ENCODE assay signal across 12 cellular contexts in genomic region chr7:13879994-13880686, GRCh38.
A peak's percentile ranks its signal among the peaks of the same experiment; 100 is the strongest.
DNase-seq lines count a peak whose midpoint lies in the region; ATAC-seq, FAIRE-seq and TF ChIP-seq lines count a peak whose summit lies in the region.
"Had no signal": no experiment of that assay in that cellular context is flagged by ENCODE, and none has a peak within 500 bp of the region (broad histone marks: within the 10 kb centered on the region; RNA-seq: fewer than 3 reads in every experiment).

No MANE protein-coding gene starts in this region.

- FAIRE-seq in urothelium cell line (lab: Jason Lieb, UNC): no peak

- DNase-seq in HS-27A (ENCODE audit: low read depth) (peak; percentile 11), astrocyte of the hippocampus (ENCODE audit: low read depth, low spot score) (peak; percentile 66), glomerular visceral epithelial cell (ENCODE audit: extremely low spot score) (peak; percentile 27), urothelium cell line (ENCODE audit: low spot score) (peak; percentile 65), GM10266 (ENCODE audit: extremely low spot score) (no peak), hypothalamus (lab: John Stamatoyannopoulos, UW) (no peak)
- DNase-seq: activated CD4-positive, alpha-beta T cell treated with anti-CD3 and anti-CD28 coated beads for 48 hours; activated T-cell treated with anti-CD3 and anti-CD28 coated beads, Interleukin-2, amount 50 U/mL, for 4 hours; lower lobe of right lung; nucleus accumbens had no signal

- ATAC-seq in HG03039 (IDR thresholded peaks at IDR 0.05; ENCODE audit: unreplicated experiment) (no peak), HG02678 (IDR thresholded peaks at IDR 0.05; ENCODE audit: unreplicated experiment) (no peak)
- ATAC-seq: activated T-cell treated with anti-CD3 and anti-CD28 coated beads, Interleukin-2, amount 50 U/mL, for 4 hours; lower lobe of right lung had no signal

- TF ChIP-seq CTCF in GM10266 (IDR thresholded peaks at IDR 0.05; ENCODE audit: control insufficient read depth, insufficient read depth, low read depth, missing control alignments): no peak

Comparison
In these comparisons a context has a peak if more than half of its experiments do, and no peak if none do; other contexts are left out.
1. DNase-seq: peak in HS-27A (single experiment), astrocyte of the hippocampus (single experiment), glomerular visceral epithelial cell (single experiment) and urothelium cell line (single experiment); none in GM10266 (single experiment) and hypothalamus (0 of 51).